ENCODE assay signal across 7 cellular contexts in genomic region chr19:872266-872951, GRCh38. TPM values are rescaled to one million over a fixed set of nuclear protein-coding genes. Genes with fewer than 3 reads are reported as not detected.
DNase-seq lines count a peak whose midpoint lies in the region; ATAC-seq and TF ChIP-seq lines count a peak whose summit lies in the region.
"Had no signal": no experiment of that assay in that cellular context is flagged by ENCODE, and none has a peak within 500 bp of the region (broad histone marks: within the 10 kb centered on the region; RNA-seq: fewer than 3 reads in every experiment).

No MANE protein-coding gene starts in this region.

- H3K4me1 ChIP-seq in sigmoid colon = peaks cover 0 to 43% (median 41%) of the 10 kb centered on the region in 4 donors

- H3K36me3 ChIP-seq in sigmoid colon = peaks cover 23 to 76% (median 29%) of the 10 kb centered on the region in 4 donors

- peak overlapping the region in 1 of 4 donors; percentile 9 for H3K4me3 ChIP-seq in sigmoid colon

- peak; percentile 42 for ATAC-seq in GM19023 (IDR thresholded peaks at IDR 0.05; ENCODE audit: unreplicated experiment)
- no peak for ATAC-seq in HG02884 (IDR thresholded peaks at IDR 0.05; ENCODE audit: unreplicated experiment)

- intact Hi-C loops in sigmoid colon (cut with DNase I) = no loop called here

- no peaks in the 10 kb centered on the region for H3K9me3 ChIP-seq in sigmoid colon

- peak overlapping the region; percentile 52 to 83 (median 62) for H3K27ac ChIP-seq in sigmoid colon

- TF ChIP-seq EP300 in sigmoid colon (IDR thresholded peaks at IDR 0.05) = no peak

- peak; percentile 62 for DNase-seq in SK-N-DZ (ENCODE audit: low spot score)
- peak; percentile 44 for DNase-seq in cerebellar cortex (ENCODE audit: low spot score)
- no peak for DNase-seq in sigmoid colon
- DNase-seq in kidney tubule cell (ENCODE audit: low spot score) = no peak

- TF ChIP-seq POLR2A in sigmoid colon (IDR thresholded peaks at IDR 0.05) = no peak

- no peak for TF ChIP-seq CTCF in sigmoid colon (IDR thresholded peaks at IDR 0.05)

- no peaks in the 10 kb centered on the region for H3K27me3 ChIP-seq in sigmoid colon

- 15 to 56% methylated on average over 27 of the region's 27 CpGs for WGBS in sigmoid colon, 2 donors

RNA-seq across cellular contexts. Expression of gene CFD, which starts 12.9 kb away (rescaled TPM):
- 3.0 and 4.2 TPM in 2 replicates for polyA plus RNA-seq in SK-N-DZ (2014; cell fraction: cytosol; rRNA removed)
- 0.96 and 2.8 TPM in 2 replicates for polyA plus RNA-seq in SK-N-DZ (2014; cell fraction: nucleus; rRNA removed)
- total RNA-seq in sigmoid colon = 100 to 1,000 TPM; 131 to 830 (median 457) TPM
- 100 to 1,000 TPM in 2 of 3 donors, 10 to 100 TPM in 1; 29.1 to 329 (median 101) TPM for polyA plus RNA-seq in sigmoid colon

RNA-seq across cellular contexts. Expression of gene ELANE, which starts 20.3 kb away (rescaled TPM):
- not detected in 2 replicates for polyA plus RNA-seq in SK-N-DZ (2014; cell fraction: cytosol; rRNA removed)
- polyA plus RNA-seq in SK-N-DZ (2014; cell fraction: nucleus; rRNA removed) = not detected in 2 replicates
- total RNA-seq in sigmoid colon = 1 to 10 TPM in 3 of 4 donors, not detected in 1; 1.4 to 3.6 (median 2.3) TPM
- polyA plus RNA-seq in sigmoid colon = under 1 TPM in 1 of 3 donors, not detected in 2; 0.64 TPM

RNA-seq across cellular contexts. Expression of gene MED16, which starts 20.6 kb away (rescaled TPM):
- polyA plus RNA-seq in SK-N-DZ (2014; cell fraction: cytosol; rRNA removed) = 31.2 and 36.7 TPM in 2 replicates
- 27.4 and 45.1 TPM in 2 replicates for polyA plus RNA-seq in SK-N-DZ (2014; cell fraction: nucleus; rRNA removed)
- total RNA-seq in sigmoid colon = 10 to 100 TPM; 22.4 to 33.2 (median 25.6) TPM
- 10 to 100 TPM; 36.1 to 62.5 (median 51.7) TPM for polyA plus RNA-seq in sigmoid colon

RNA-seq across cellular contexts. Expression of gene RNU6-9, which starts 20.9 kb away (rescaled TPM):
- polyA plus RNA-seq in SK-N-DZ (2014; cell fraction: cytosol; rRNA removed) = not detected in 2 replicates
- polyA plus RNA-seq in SK-N-DZ (2014; cell fraction: nucleus; rRNA removed) = not detected in 2 replicates
- not detected for total RNA-seq in sigmoid colon
- polyA plus RNA-seq in sigmoid colon = not detected
- polyA plus RNA-seq: adipose tissue had no signal

RNA-seq across cellular contexts. Expression of gene PRTN3, which starts 31.6 kb away (rescaled TPM):
- polyA plus RNA-seq in SK-N-DZ (2014; cell fraction: cytosol; rRNA removed) = not detected in 2 replicates
- polyA plus RNA-seq in SK-N-DZ (2014; cell fraction: nucleus; rRNA removed) = not detected in 2 replicates
- not detected for total RNA-seq in sigmoid colon
- polyA plus RNA-seq in sigmoid colon = not detected

Comparison
In these comparisons a context has a peak if more than half of its experiments do, and no peak if none do; other contexts are left out.
1. DNase-seq: peak in SK-N-DZ (single experiment) and cerebellar cortex (single experiment); none in sigmoid colon (single experiment) and kidney tubule cell (single experiment).